22 cellular contexts compared by ENCODE assay signal in genomic region chr9:124068248-124068647, GRCh38. TPM values are rescaled to one million over a fixed set of nuclear protein-coding genes. Genes with fewer than 3 reads are reported as not detected.
"Had no signal": no experiment of that assay in that cellular context is flagged by ENCODE, and none has a peak within 500 bp of the region (broad histone marks: within the 10 kb centered on the region; RNA-seq: fewer than 3 reads in every experiment).

No MANE protein-coding gene starts in this region.

- H3K9ac ChIP-seq: SK-N-SH had no signal

- H3K27ac ChIP-seq: RWPE1 had no signal

- DNase-seq: KBM-7; NCI-H1092 treated with DMSO at 0.1 percent for 48 hours; NCI-H1436; NCI-H187; NCI-H2029; NCI-H2081 treated with DMSO at 0.1 percent for 48 hours; NCI-H2171; NCI-H226; NCI-H446; NCI-H510A; NCI-H524 treated with DMSO at 0.1 percent for 48 hours; NK-92 treated with Interleukin-12 subunit alpha and Interleukin-12 subunit beta, amount 100 ng/mL, for 24 hours; PC-3; SHP77; SK-N-SH; SW 1271; T-cell had no signal

- ATAC-seq: Panc1, PC-3, T-cell had no signal

- H3K4me2 ChIP-seq: SK-N-SH had no signal

- H3K9me3 ChIP-seq: SK-N-SH had no signal

RNA-seq across cellular contexts. Expression of gene LHX2, which starts 56.7 kb away (rescaled TPM):
- total RNA-seq: HT-29, OCI-LY7, SK-MEL-5, T-cell had no signal
